Comparison of ENCODE assay signal across 1 cellular context in genomic region chr2:96868555-96869280, GRCh38.
A peak's percentile ranks its signal among the peaks of the same experiment; 100 is the strongest.
TF ChIP-seq lines count a peak whose summit lies in the region.

No MANE protein-coding gene starts in this region.

TF ChIP-seq in HepG2, 621 proteins besides CTCF, POLR2A, EP300 and RAD21 (continued from another document and continues in another):
- no peak for TF ChIP-seq ZNF335 (CRISPR knock-in tag; IDR thresholded peaks at IDR 0.05)
- no peak for TF ChIP-seq TOPORS (CRISPR knock-in tag; IDR thresholded peaks at IDR 0.05)
- no peak for TF ChIP-seq CHD2 (IDR thresholded peaks at IDR 0.05; ENCODE audit: low read depth, low read length)
- TF ChIP-seq SRSF4 (IDR thresholded peaks at IDR 0.05; ENCODE audit: low read depth, low read length, poor library complexity, severe bottlenecking), result no peak
- peak; percentile 85 for TF ChIP-seq KLF12 (CRISPR knock-in tag; IDR thresholded peaks at IDR 0.05; ENCODE audit: borderline replicate concordance)
- TF ChIP-seq ZNF597 (CRISPR knock-in tag; IDR thresholded peaks at IDR 0.05), result no peak
- TF ChIP-seq ZNF883 (CRISPR knock-in tag; IDR thresholded peaks at IDR 0.05; ENCODE audit: not compliant biosample characterization), result no peak
- TF ChIP-seq CSRNP2 (CRISPR knock-in tag; conservative IDR thresholded peaks at IDR 0.05; ENCODE audit: low read depth), result peak; percentile 40; the same call in 1 of the 2 replicates
- no peak for TF ChIP-seq NFE2L1 (CRISPR knock-in tag; IDR thresholded peaks at IDR 0.05; ENCODE audit: borderline replicate concordance)
- peak; percentile 87; the same call in 1 of the 2 replicates for TF ChIP-seq SATB2 (CRISPR knock-in tag; IDR thresholded peaks at IDR 0.05)
- TF ChIP-seq ZNF766 (CRISPR knock-in tag; IDR thresholded peaks at IDR 0.05; ENCODE audit: borderline replicate concordance), result no peak
- no peak for TF ChIP-seq SP1 (IDR thresholded peaks at IDR 0.05)
- peak; percentile 74 for TF ChIP-seq SP1 (CRISPR knock-in tag; IDR thresholded peaks at IDR 0.05)
- no peak for TF ChIP-seq SRF (IDR thresholded peaks at IDR 0.05; ENCODE audit: low read depth, low read length)
- 0 out of 2 replicates have a peak, but pooled peaks have one; percentile 47 for TF ChIP-seq ESRRA (CRISPR knock-in tag; IDR thresholded peaks at IDR 0.05; ENCODE audit: low read depth)
- peak; percentile 69 for TF ChIP-seq RARA (CRISPR knock-in tag; IDR thresholded peaks at IDR 0.05)
- no peak for TF ChIP-seq ZNF180 (CRISPR knock-in tag; IDR thresholded peaks at IDR 0.05; ENCODE audit: borderline replicate concordance, low read depth)
- TF ChIP-seq ZBTB1 (CRISPR knock-in tag; IDR thresholded peaks at IDR 0.05; ENCODE audit: borderline replicate concordance), result no peak
- TF ChIP-seq FOSL1 (CRISPR knock-in tag; IDR thresholded peaks at IDR 0.05; ENCODE audit: borderline replicate concordance), result no peak
- TF ChIP-seq BCLAF1 (IDR thresholded peaks at IDR 0.05), result no peak
- 0 out of 2 replicates have a peak, but pooled peaks have one; percentile 11 for TF ChIP-seq PPARG (CRISPR knock-in tag; conservative IDR thresholded peaks at IDR 0.05)
- no peak for TF ChIP-seq GZF1 (CRISPR knock-in tag; IDR thresholded peaks at IDR 0.05)
- 0 out of 2 replicates have a peak, but pooled peaks have one; percentile 16 for TF ChIP-seq ZBTB43 (CRISPR knock-in tag; conservative IDR thresholded peaks at IDR 0.05)
- peak; percentile 62 for TF ChIP-seq KAT8 (CRISPR knock-in tag; IDR thresholded peaks at IDR 0.05)
- TF ChIP-seq DNMT3B (CRISPR knock-in tag; conservative IDR thresholded peaks at IDR 0.05), result 0 out of 2 replicates have a peak, but pooled peaks have one; percentile 73
- peak; percentile 82 for TF ChIP-seq ZNF556 (CRISPR knock-in tag; IDR thresholded peaks at IDR 0.05; ENCODE audit: borderline replicate concordance)
- TF ChIP-seq KLF15 (CRISPR knock-in tag; IDR thresholded peaks at IDR 0.05; ENCODE audit: borderline replicate concordance), result no peak; the same call in 1 of the 2 replicates
- no peak for TF ChIP-seq ZNF7 (CRISPR knock-in tag; IDR thresholded peaks at IDR 0.05)
- TF ChIP-seq ZFP41 (CRISPR knock-in tag; IDR thresholded peaks at IDR 0.05; ENCODE audit: borderline replicate concordance), result no peak
- no peak for TF ChIP-seq NPAS2 (CRISPR knock-in tag; IDR thresholded peaks at IDR 0.05; ENCODE audit: borderline replicate concordance)
- peak; percentile 80; the same call in 1 of the 2 replicates for TF ChIP-seq SALL2 (CRISPR knock-in tag; IDR thresholded peaks at IDR 0.05)
- peak; percentile 92; the same call in 1 of the 2 replicates for TF ChIP-seq ZNF101 (CRISPR knock-in tag; IDR thresholded peaks at IDR 0.05; ENCODE audit: borderline replicate concordance, low read depth)
- TF ChIP-seq DPF2 (CRISPR knock-in tag; IDR thresholded peaks at IDR 0.05; ENCODE audit: borderline replicate concordance, low read depth), result peak; percentile 61; the same call in 1 of the 2 replicates
- TF ChIP-seq ZNF33A (CRISPR knock-in tag; IDR thresholded peaks at IDR 0.05; ENCODE audit: borderline replicate concordance), result no peak
- TF ChIP-seq CEBPZ (IDR thresholded peaks at IDR 0.05; ENCODE audit: low read length), result no peak
- TF ChIP-seq FOSL2 (CRISPR knock-in tag; IDR thresholded peaks at IDR 0.05), result peak; percentile 55; the same call in 1 of the 2 replicates
- peak; percentile 82; the same call in 1 of the 2 replicates for TF ChIP-seq ZFP90 (CRISPR knock-in tag; IDR thresholded peaks at IDR 0.05; ENCODE audit: borderline replicate concordance)
- no peak for TF ChIP-seq GPBP1L1 (CRISPR knock-in tag; IDR thresholded peaks at IDR 0.05)
- TF ChIP-seq ZNF770 (CRISPR knock-in tag; IDR thresholded peaks at IDR 0.05), result no peak
- peak; percentile 89; the same call in 1 of the 2 replicates for TF ChIP-seq ZNF746 (CRISPR knock-in tag; IDR thresholded peaks at IDR 0.05)
- TF ChIP-seq ZFYVE20 (CRISPR knock-in tag; IDR thresholded peaks at IDR 0.05; ENCODE audit: borderline replicate concordance, low read depth), result no peak
- TF ChIP-seq ZNF687 (CRISPR knock-in tag; IDR thresholded peaks at IDR 0.05), result peak; percentile 87
- no peak; the same call in 1 of the 2 replicates for TF ChIP-seq NFYB (CRISPR knock-in tag; IDR thresholded peaks at IDR 0.05)
- peak; percentile 79; the same call in 1 of the 2 replicates for TF ChIP-seq ZNF557 (CRISPR knock-in tag; IDR thresholded peaks at IDR 0.05)
